ENCODE assay signal across 10 cellular contexts in the genomic region with DNA sequence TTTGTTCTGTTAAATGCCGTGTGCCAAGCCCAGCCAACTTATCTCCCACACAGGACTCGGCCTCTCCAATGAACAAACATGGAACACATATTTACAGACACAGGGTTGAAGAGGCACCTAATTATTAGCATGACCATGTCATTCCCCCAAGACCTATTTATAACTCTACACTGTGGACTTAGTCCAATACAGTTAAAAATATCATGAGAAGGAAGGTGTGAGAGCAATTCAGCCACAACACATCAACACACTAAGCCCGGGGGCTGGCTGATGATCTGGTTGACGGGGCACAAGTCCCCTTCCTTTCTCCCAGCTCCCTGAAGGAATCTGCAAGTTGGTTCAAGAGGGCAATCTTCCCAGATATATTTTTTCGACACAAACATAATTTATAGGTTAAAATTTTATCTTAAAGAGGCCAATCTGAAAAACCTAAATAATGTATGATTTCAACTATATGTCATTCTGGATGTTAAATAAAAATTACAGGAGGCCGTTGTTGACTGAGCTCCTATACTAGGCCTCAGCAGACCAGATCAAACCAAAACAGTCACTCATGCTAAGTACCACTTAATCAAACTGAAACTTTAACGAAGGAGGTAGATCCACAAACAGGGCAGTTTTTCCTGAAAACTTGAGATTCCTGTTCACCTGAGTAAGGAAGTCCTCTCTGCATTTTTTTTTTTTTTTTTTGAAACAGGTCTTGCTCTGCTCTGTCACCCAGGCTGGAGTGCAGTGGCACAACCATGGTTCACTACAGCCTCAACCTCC.
"Had no signal": no experiment of that assay in that cellular context is flagged by ENCODE, and none has a peak within 500 bp of the region (broad histone marks: within the 10 kb centered on the region; RNA-seq: fewer than 3 reads in every experiment).

No MANE protein-coding gene starts in this region.

- DNase-seq: activated CD4-positive, alpha-beta memory T cell treated with anti-CD3 and anti-CD28 coated beads, Interleukin-2, amount 10 ng/mL, durations not matched to agents 7 days and 5 days; activated naive CD4-positive, alpha-beta T cell; activated T-cell treated with anti-CD3 and anti-CD28 coated beads, Interleukin-2, amount 50 U/mL, for 48 hours; aorta; head of caudate nucleus; stimulated activated CD4-positive, alpha-beta T cell treated with anti-CD3 and anti-CD28 coated beads, Interleukin-15, amount 100 ng/mL, for 24 hours; stimulated activated CD4-positive, alpha-beta T cell treated with anti-CD3 and anti-CD28 coated beads, Interleukin-4, amount 100 ng/mL, for 4 hours had no signal

- H3K4me3 ChIP-seq: breast epithelium, tibial nerve had no signal

- ATAC-seq: esophagus mucosa had no signal

- H3K27me3 Mint-ChIP-seq: activated CD4-positive, alpha-beta memory T cell treated with anti-CD3 and anti-CD28 coated beads, Interleukin-2, amount 10 ng/mL, durations not matched to agents 7 days and 5 days had no signal

- H3K36me3 ChIP-seq: breast epithelium had no signal

- H3K27ac Mint-ChIP-seq: activated CD4-positive, alpha-beta memory T cell treated with anti-CD3 and anti-CD28 coated beads, Interleukin-2, amount 10 ng/mL, durations not matched to agents 7 days and 5 days had no signal

- H3K9me3 ChIP-seq: breast epithelium had no signal

- H3K4me1 ChIP-seq: breast epithelium, tibial nerve had no signal

- H3K27ac ChIP-seq: breast epithelium, tibial nerve had no signal

- H3K4me3 Mint-ChIP-seq: activated CD4-positive, alpha-beta memory T cell treated with anti-CD3 and anti-CD28 coated beads, Interleukin-2, amount 10 ng/mL, durations not matched to agents 7 days and 5 days had no signal

- H3K27me3 ChIP-seq: breast epithelium, tibial nerve had no signal
